Comparison of ENCODE assay signal across 2 cellular contexts in genomic region chr16:59164461-59164860, GRCh38.
TF ChIP-seq lines count a peak whose summit lies in the region.

No MANE protein-coding gene starts in this region.

TF ChIP-seq in GM23338, 12 proteins besides CTCF, POLR2A, EP300 and RAD21:
- peak; percentile 84 for TF ChIP-seq REST (IDR thresholded peaks at IDR 0.05; ENCODE audit: unreplicated experiment)
- TF ChIP-seq STAT1 (IDR thresholded peaks at IDR 0.05; ENCODE audit: unreplicated experiment): no peak

TF ChIP-seq in GM12878, 131 proteins besides CTCF, POLR2A, EP300 and RAD21 (continued from another document):
- TF ChIP-seq REST (IDR thresholded peaks at IDR 0.05; ENCODE audit: low read depth, low read length): peak; percentile 76
TF ChIP-seq in GM12878: peak in this region for 1.
